In genomic region chr6:3380344-3381232, GRCh38 we compare ENCODE assay signal across 1 cellular context.
TF ChIP-seq lines count a peak whose summit lies in the region.

No MANE protein-coding gene starts in this region.

TF ChIP-seq in HepG2, 621 proteins besides CTCF, POLR2A, EP300 and RAD21 (continued from another document and continues in another):
- no peak for TF ChIP-seq MTA1 (CRISPR knock-in tag; IDR thresholded peaks at IDR 0.05; ENCODE audit: borderline replicate concordance)
- TF ChIP-seq, protein P1, sequence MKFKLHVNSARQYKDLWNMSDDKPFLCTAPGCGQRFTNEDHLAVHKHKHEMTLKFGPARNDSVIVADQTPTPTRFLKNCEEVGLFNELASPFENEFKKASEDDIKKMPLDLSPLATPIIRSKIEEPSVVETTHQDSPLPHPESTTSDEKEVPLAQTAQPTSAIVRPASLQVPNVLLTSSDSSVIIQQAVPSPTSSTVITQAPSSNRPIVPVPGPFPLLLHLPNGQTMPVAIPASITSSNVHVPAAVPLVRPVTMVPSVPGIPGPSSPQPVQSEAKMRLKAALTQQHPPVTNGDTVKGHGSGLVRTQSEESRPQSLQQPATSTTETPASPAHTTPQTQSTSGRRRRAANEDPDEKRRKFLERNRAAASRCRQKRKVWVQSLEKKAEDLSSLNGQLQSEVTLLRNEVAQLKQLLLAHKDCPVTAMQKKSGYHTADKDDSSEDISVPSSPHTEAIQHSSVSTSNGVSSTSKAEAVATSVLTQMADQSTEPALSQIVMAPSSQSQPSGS (CRISPR knock-in tag; IDR thresholded peaks at IDR 0.05) = peak; percentile 57; the same call in 1 of the 2 replicates
- TF ChIP-seq DNMT3B (CRISPR knock-in tag; conservative IDR thresholded peaks at IDR 0.05) = no peak; the same call in 1 of the 2 replicates
- no peak for TF ChIP-seq ARNT (IDR thresholded peaks at IDR 0.05)
- TF ChIP-seq ZNF318 (CRISPR knock-in tag; IDR thresholded peaks at IDR 0.05) = no peak
- TF ChIP-seq PRDM15 (CRISPR knock-in tag; IDR thresholded peaks at IDR 0.05) = no peak
- TF ChIP-seq SCMH1 (CRISPR knock-in tag; IDR thresholded peaks at IDR 0.05; ENCODE audit: borderline replicate concordance) = no peak
- TF ChIP-seq NFIB (CRISPR knock-in tag; IDR thresholded peaks at IDR 0.05; ENCODE audit: borderline replicate concordance) = no peak; the same call in 1 of the 2 replicates
- peak; percentile 86 for TF ChIP-seq POLR2AphosphoS5 (IDR thresholded peaks at IDR 0.05; ENCODE audit: low read depth, low read length)
- no peak for TF ChIP-seq ZNF264 (CRISPR knock-in tag; IDR thresholded peaks at IDR 0.05)
- no peak for TF ChIP-seq RNF2 (conservative IDR thresholded peaks at IDR 0.05; ENCODE audit: low read depth)
- peak; percentile 73 for TF ChIP-seq BHLHE40 (IDR thresholded peaks at IDR 0.05; ENCODE audit: low read length)
- TF ChIP-seq POLR2G (IDR thresholded peaks at IDR 0.05; ENCODE audit: low read depth, low read length) = peak; percentile 53; the same call in 1 of the 2 replicates
- peak; percentile 93 for TF ChIP-seq TGIF2 (CRISPR knock-in tag; IDR thresholded peaks at IDR 0.05)
- no peak for TF ChIP-seq ZNF275 (CRISPR knock-in tag; IDR thresholded peaks at IDR 0.05; ENCODE audit: borderline replicate concordance)
- 0 out of 2 replicates have a peak, but pooled peaks have one; percentile 7 for TF ChIP-seq HMG20B (CRISPR knock-in tag; conservative IDR thresholded peaks at IDR 0.05)
- TF ChIP-seq, protein P2, sequence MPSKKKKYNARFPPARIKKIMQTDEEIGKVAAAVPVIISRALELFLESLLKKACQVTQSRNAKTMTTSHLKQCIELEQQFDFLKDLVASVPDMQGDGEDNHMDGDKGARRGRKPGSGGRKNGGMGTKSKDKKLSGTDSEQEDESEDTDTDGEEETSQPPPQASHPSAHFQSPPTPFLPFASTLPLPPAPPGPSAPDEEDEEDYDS (CRISPR knock-in tag; IDR thresholded peaks at IDR 0.05) = peak; percentile 78
- no peak for TF ChIP-seq ZNF3 (CRISPR knock-in tag; IDR thresholded peaks at IDR 0.05)
- no peak for TF ChIP-seq ZNF256 (CRISPR knock-in tag; conservative IDR thresholded peaks at IDR 0.05)
- 0 out of 2 replicates have a peak, but pooled peaks have one; percentile 19 for TF ChIP-seq KLF11 (CRISPR knock-in tag; IDR thresholded peaks at IDR 0.05)
- TF ChIP-seq ZNF207 (IDR thresholded peaks at IDR 0.05; ENCODE audit: borderline replicate concordance) = no peak
- no peak for TF ChIP-seq ZSCAN12 (CRISPR knock-in tag; IDR thresholded peaks at IDR 0.05)
- peak; percentile 98 for TF ChIP-seq GATAD2A (CRISPR knock-in tag; IDR thresholded peaks at IDR 0.05)
- TF ChIP-seq ERF (CRISPR knock-in tag; IDR thresholded peaks at IDR 0.05) = peak; percentile 64
- TF ChIP-seq ZBTB46 (CRISPR knock-in tag; IDR thresholded peaks at IDR 0.05; ENCODE audit: borderline replicate concordance) = no peak
- peak; percentile 85 for TF ChIP-seq NFYC (CRISPR knock-in tag; IDR thresholded peaks at IDR 0.05)
- TF ChIP-seq IRX3 (CRISPR knock-in tag; IDR thresholded peaks at IDR 0.05; ENCODE audit: borderline replicate concordance, low read depth) = no peak
- TF ChIP-seq ESRRA (CRISPR knock-in tag; IDR thresholded peaks at IDR 0.05; ENCODE audit: low read depth) = peak; percentile 45; the same call in 1 of the 2 replicates
- TF ChIP-seq, protein P3, sequence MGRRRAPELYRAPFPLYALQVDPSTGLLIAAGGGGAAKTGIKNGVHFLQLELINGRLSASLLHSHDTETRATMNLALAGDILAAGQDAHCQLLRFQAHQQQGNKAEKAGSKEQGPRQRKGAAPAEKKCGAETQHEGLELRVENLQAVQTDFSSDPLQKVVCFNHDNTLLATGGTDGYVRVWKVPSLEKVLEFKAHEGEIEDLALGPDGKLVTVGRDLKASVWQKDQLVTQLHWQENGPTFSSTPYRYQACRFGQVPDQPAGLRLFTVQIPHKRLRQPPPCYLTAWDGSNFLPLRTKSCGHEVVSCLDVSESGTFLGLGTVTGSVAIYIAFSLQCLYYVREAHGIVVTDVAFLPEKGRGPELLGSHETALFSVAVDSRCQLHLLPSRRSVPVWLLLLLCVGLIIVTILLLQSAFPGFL (CRISPR knock-in tag; IDR thresholded peaks at IDR 0.05) = no peak
- no peak for TF ChIP-seq SRSF4 (IDR thresholded peaks at IDR 0.05; ENCODE audit: low read depth, low read length, poor library complexity, severe bottlenecking)
- peak; percentile 51; the same call in 1 of the 2 replicates for TF ChIP-seq SMAD3 (CRISPR knock-in tag; IDR thresholded peaks at IDR 0.05)
- TF ChIP-seq, protein P4, sequence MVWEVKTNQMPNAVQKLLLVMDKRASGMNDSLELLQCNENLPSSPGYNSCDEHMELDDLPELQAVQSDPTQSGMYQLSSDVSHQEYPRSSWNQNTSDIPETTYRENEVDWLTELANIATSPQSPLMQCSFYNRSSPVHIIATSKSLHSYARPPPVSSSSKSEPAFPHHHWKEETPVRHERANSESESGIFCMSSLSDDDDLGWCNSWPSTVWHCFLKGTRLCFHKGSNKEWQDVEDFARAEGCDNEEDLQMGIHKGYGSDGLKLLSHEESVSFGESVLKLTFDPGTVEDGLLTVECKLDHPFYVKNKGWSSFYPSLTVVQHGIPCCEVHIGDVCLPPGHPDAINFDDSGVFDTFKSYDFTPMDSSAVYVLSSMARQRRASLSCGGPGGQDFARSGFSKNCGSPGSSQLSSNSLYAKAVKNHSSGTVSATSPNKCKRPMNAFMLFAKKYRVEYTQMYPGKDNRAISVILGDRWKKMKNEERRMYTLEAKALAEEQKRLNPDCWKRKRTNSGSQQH (CRISPR knock-in tag; IDR thresholded peaks at IDR 0.05; ENCODE audit: low read depth) = peak; percentile 77
- TF ChIP-seq ZNF124 (CRISPR knock-in tag; IDR thresholded peaks at IDR 0.05) = peak; percentile 22; the same call in 1 of the 2 replicates
- no peak for TF ChIP-seq FIP1L1 (IDR thresholded peaks at IDR 0.05; ENCODE audit: borderline replicate concordance, insufficient read depth, low read depth, low read length)
- no peak for TF ChIP-seq THAP7 (CRISPR knock-in tag; IDR thresholded peaks at IDR 0.05)
- TF ChIP-seq, protein P5, sequence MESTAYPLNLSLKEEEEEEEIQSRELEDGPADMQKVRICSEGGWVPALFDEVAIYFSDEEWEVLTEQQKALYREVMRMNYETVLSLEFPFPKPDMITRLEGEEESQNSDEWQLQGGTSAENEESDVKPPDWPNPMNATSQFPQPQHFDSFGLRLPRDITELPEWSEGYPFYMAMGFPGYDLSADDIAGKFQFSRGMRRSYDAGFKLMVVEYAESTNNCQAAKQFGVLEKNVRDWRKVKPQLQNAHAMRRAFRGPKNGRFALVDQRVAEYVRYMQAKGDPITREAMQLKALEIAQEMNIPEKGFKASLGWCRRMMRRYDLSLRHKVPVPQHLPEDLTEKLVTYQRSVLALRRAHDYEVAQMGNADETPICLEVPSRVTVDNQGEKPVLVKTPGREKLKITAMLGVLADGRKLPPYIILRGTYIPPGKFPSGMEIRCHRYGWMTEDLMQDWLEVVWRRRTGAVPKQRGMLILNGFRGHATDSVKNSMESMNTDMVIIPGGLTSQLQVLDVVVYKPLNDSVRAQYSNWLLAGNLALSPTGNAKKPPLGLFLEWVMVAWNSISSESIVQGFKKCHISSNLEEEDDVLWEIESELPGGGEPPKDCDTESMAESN (CRISPR knock-in tag; conservative IDR thresholded peaks at IDR 0.05) = peak; percentile 61; the same call in 1 of the 2 replicates
